8 cellular contexts compared by ENCODE assay signal in the genomic region with DNA sequence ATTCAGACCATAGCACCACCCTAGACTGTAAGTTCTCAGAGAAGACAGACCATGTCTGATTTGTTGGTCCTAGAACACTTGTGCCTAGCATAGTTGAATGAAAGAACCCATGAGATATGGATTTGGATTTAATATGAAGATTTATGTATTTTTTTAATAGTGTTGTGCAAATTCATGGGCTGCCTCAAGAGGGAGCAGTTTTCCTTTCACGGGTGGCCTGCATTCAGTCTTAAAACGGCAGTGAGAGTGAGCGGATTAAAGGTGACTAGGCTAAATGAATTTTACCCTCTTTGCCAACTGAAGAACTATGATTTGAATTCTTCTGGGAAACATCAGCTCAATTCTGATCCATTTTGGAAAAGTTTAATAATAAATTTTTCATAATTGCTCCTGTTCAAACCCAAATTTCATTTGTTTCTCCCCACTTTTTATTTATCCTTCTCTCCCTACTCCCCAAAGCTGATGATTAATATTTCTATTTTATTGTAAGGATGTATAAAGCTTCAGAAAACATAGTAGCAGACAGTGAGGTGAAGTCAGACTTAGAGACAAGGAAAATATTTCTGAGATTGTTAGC.
A peak's percentile ranks its signal among the peaks of the same experiment; 100 is the strongest.
DNase-seq lines count a peak whose midpoint lies in the region; ATAC-seq and TF ChIP-seq lines count a peak whose summit lies in the region.

No MANE protein-coding gene starts in this region.

- TF ChIP-seq CTCF in AG04449 (IDR thresholded peaks at IDR 0.05; ENCODE audit: insufficient read depth, low read length, missing control alignments) (peak; percentile 6), GM06990 (IDR thresholded peaks at IDR 0.05; ENCODE audit: insufficient read depth, low read length, poor library complexity, severe bottlenecking) (peak; percentile 72), brain (conservative IDR thresholded peaks at IDR 0.05) (peak; percentile 18 to 28), osteoblast (IDR thresholded peaks at IDR 0.05; ENCODE audit: extremely low read depth, low read depth, low read length) (peak; percentile 61)

- H3K4me2 ChIP-seq in osteoblast (ENCODE audit: insufficient read depth, low read length): no peak overlapping the region

- no peaks in the 10 kb centered on the region for H3K9me3 ChIP-seq in osteoblast (ENCODE audit: low read depth, low read length)

- no peak overlapping the region for H3K27ac ChIP-seq in osteoblast (ENCODE audit: low read depth, low read length)

- H3K27me3 Mint-ChIP-seq in brain: no peaks in the 10 kb centered on the region

- peaks cover 0 to 14% (median 0%) of the 10 kb centered on the region in 5 experiments for H3K9me3 Mint-ChIP-seq in brain

- no peak overlapping the region for H3K4me3 Mint-ChIP-seq in brain

- no peak overlapping the region for H2AFZ ChIP-seq in osteoblast (ENCODE audit: low read length)

- H3K4me1 Mint-ChIP-seq in brain: no peaks in the 10 kb centered on the region

- H4K20me1 ChIP-seq in osteoblast (ENCODE audit: insufficient read depth, low read length): no peaks in the 10 kb centered on the region

- DNase-seq in AG04449 (ENCODE audit: low read depth, low spot score): no peak
- no peak for DNase-seq in GM06990 (ENCODE audit: extremely low read depth, insufficient read length)
- DNase-seq in NCI-H446 treated with DMSO at 0.1 percent for 48 hours (lab: John Stamatoyannopoulos, UW): peak; percentile 9
- DNase-seq in osteoblast (ENCODE audit: insufficient read length, low spot score, missing footprints): peak; percentile 56
- no peak for DNase-seq in posterior cingulate gyrus
- DNase-seq in T1000 (lab: John Stamatoyannopoulos, UW): no peak

- ATAC-seq in HG02610 (IDR thresholded peaks at IDR 0.05; ENCODE audit: unreplicated experiment): peak; percentile 62

- no peak overlapping the region for H3K27ac Mint-ChIP-seq in brain

- POLR2A ChIA-PET in AG04449 (lab: Yijun Ruan, JAX): no interaction called here

- H3K36me3 ChIP-seq in GM06990 (ENCODE audit: control insufficient read depth, insufficient read depth, low read length): no peaks in the 10 kb centered on the region
- no peaks in the 10 kb centered on the region for H3K36me3 ChIP-seq in osteoblast (ENCODE audit: insufficient read depth, low read length)

- intact Hi-C loops in posterior cingulate gyrus (cut with DNase I): no loop called here

- H3K4me3 ChIP-seq in AG04449 (ENCODE audit: low read depth, low read length): no peak overlapping the region
- no peak overlapping the region for H3K4me3 ChIP-seq in GM06990 (replicated peaks; ENCODE audit: low read depth, low read length)
- H3K4me3 ChIP-seq in osteoblast (ENCODE audit: insufficient read depth, low read length): no peak overlapping the region

- no peaks in the 10 kb centered on the region for H3K4me1 ChIP-seq in osteoblast (ENCODE audit: insufficient read depth, low read length)

- H3K79me2 ChIP-seq in osteoblast (ENCODE audit: insufficient read depth, low read length): no peaks in the 10 kb centered on the region

- H3K36me3 Mint-ChIP-seq in brain: no peaks in the 10 kb centered on the region

- H3K27me3 ChIP-seq in GM06990 (replicated peaks; ENCODE audit: control insufficient read depth, insufficient read depth, low read length): no peaks in the 10 kb centered on the region
- no peaks in the 10 kb centered on the region for H3K27me3 ChIP-seq in osteoblast (ENCODE audit: insufficient read depth, low read length)

- CTCF ChIA-PET in AG04449 (lab: Yijun Ruan, JAX): no interaction called here

Comparison
In these comparisons a context has a peak if more than half of its experiments do, and no peak if none do; other contexts are left out.
1. DNase-seq: peak in NCI-H446 treated with DMSO at 0.1 percent for 48 hours (single experiment) and osteoblast (single experiment); none in AG04449 (single experiment), GM06990 (single experiment), posterior cingulate gyrus (0 of 10) and T1000 (single experiment).
2. CTCF ChIP-seq: peak in every context shown above with its lines; median percentile 72 in GM06990; 61 in osteoblast; 23 in brain; 6 in AG04449.